22 cellular contexts compared by ENCODE assay signal in the genomic region with DNA sequence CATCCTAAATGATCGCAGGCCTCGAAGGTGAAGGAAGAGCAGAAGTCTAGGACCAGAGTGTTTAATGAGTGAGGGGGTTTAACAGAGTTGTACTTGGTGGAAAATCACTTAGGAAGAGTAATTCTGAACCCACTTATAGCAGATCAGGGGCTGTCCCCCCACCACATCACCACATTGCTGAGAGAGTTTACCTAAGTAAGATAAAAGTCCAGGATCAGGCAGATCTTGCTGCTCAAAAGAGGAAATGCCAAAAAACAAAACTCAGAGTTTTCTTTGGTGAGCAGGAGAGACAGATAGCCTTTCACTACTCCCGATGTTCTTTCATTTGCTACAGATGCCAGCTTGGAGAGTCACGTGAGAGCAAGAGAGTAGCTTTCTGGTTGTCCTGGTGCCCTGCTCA. TPM values are rescaled to one million over a fixed set of nuclear protein-coding genes. Genes with fewer than 3 reads are reported as not detected.
DNase-seq lines count a peak whose midpoint lies in the region; ATAC-seq and TF ChIP-seq lines count a peak whose summit lies in the region.
"Had no signal": no experiment of that assay in that cellular context is flagged by ENCODE, and none has a peak within 500 bp of the region (broad histone marks: within the 10 kb centered on the region; RNA-seq: fewer than 3 reads in every experiment).

No MANE protein-coding gene starts in this region.

- H3K27me3 Mint-ChIP-seq in activated CD4-positive, alpha-beta memory T cell treated with anti-CD3 and anti-CD28 coated beads for 36 hours = no peaks in the 10 kb centered on the region
- no peaks in the 10 kb centered on the region for H3K27me3 Mint-ChIP-seq in activated CD4-positive, alpha-beta memory T cell treated with anti-CD3 and anti-CD28 coated beads, Interleukin-2, amount 10 ng/mL, durations not matched to agents 7 days and 5 days
- no peaks in the 10 kb centered on the region for H3K27me3 Mint-ChIP-seq in stimulated activated naive CD8-positive, alpha-beta T cell treated with anti-CD3 and anti-CD28 coated beads, Interleukin-15, Interleukin-2, amounts not matched to agents 100 ng/mL and 50 ng/mL, for 24 hours
- no peaks in the 10 kb centered on the region for H3K27me3 Mint-ChIP-seq in memory B cell
- H3K27me3 Mint-ChIP-seq: CD4-positive, CD25-positive, alpha-beta regulatory T cell had no signal

- no peaks in the 10 kb centered on the region for H3K9me3 ChIP-seq in colonic mucosa

- H3K4me3 Mint-ChIP-seq in activated CD4-positive, alpha-beta memory T cell treated with anti-CD3 and anti-CD28 coated beads for 36 hours = no peak overlapping the region
- no peak overlapping the region for H3K4me3 Mint-ChIP-seq in activated CD4-positive, alpha-beta memory T cell treated with anti-CD3 and anti-CD28 coated beads, Interleukin-2, amount 10 ng/mL, durations not matched to agents 7 days and 5 days
- no peak overlapping the region for H3K4me3 Mint-ChIP-seq in stimulated activated naive CD8-positive, alpha-beta T cell treated with anti-CD3 and anti-CD28 coated beads, Interleukin-15, Interleukin-2, amounts not matched to agents 100 ng/mL and 50 ng/mL, for 24 hours
- no peak overlapping the region for H3K4me3 Mint-ChIP-seq in memory B cell
- H3K4me3 Mint-ChIP-seq: GM23338 had no signal

- no peak for TF ChIP-seq CTCF in colonic mucosa (IDR thresholded peaks at IDR 0.05)

- no peak for ATAC-seq in stimulated activated naive CD8-positive, alpha-beta T cell treated with anti-CD3 and anti-CD28 coated beads, Interleukin-15, Interleukin-2, amounts not matched to agents 100 U/mL and 50 U/mL, for 24 hours
- ATAC-seq in memory B cell (ENCODE audit: low read depth) = no peak
- ATAC-seq in GM21390 (IDR thresholded peaks at IDR 0.05; ENCODE audit: unreplicated experiment) = no peak
- ATAC-seq: GM23338, PC-3 had no signal

- peaks cover 35% of the 10 kb centered on the region for H3K4me1 Mint-ChIP-seq in activated CD4-positive, alpha-beta memory T cell treated with anti-CD3 and anti-CD28 coated beads for 36 hours (ENCODE audit: low read depth)
- H3K4me1 Mint-ChIP-seq in activated CD4-positive, alpha-beta memory T cell treated with anti-CD3 and anti-CD28 coated beads, Interleukin-2, amount 10 ng/mL, durations not matched to agents 7 days and 5 days = peaks cover 6% of the 10 kb centered on the region
- peaks cover 45% of the 10 kb centered on the region for H3K4me1 Mint-ChIP-seq in stimulated activated naive CD8-positive, alpha-beta T cell treated with anti-CD3 and anti-CD28 coated beads, Interleukin-15, Interleukin-2, amounts not matched to agents 100 ng/mL and 50 ng/mL, for 24 hours (ENCODE audit: low read depth)
- peaks cover 37% of the 10 kb centered on the region for H3K4me1 Mint-ChIP-seq in memory B cell
- H3K4me1 Mint-ChIP-seq: GM23338 had no signal

- H3K9me3 Mint-ChIP-seq in activated CD4-positive, alpha-beta memory T cell treated with anti-CD3 and anti-CD28 coated beads for 36 hours = peaks cover 40% of the 10 kb centered on the region
- peaks cover 48% of the 10 kb centered on the region for H3K9me3 Mint-ChIP-seq in activated CD4-positive, alpha-beta memory T cell treated with anti-CD3 and anti-CD28 coated beads, Interleukin-2, amount 10 ng/mL, durations not matched to agents 7 days and 5 days
- H3K9me3 Mint-ChIP-seq in stimulated activated naive CD8-positive, alpha-beta T cell treated with anti-CD3 and anti-CD28 coated beads, Interleukin-15, Interleukin-2, amounts not matched to agents 100 ng/mL and 50 ng/mL, for 24 hours = peaks cover 14% of the 10 kb centered on the region
- peaks cover 13% of the 10 kb centered on the region for H3K9me3 Mint-ChIP-seq in memory B cell

- H3K36me3 Mint-ChIP-seq in activated CD4-positive, alpha-beta memory T cell treated with anti-CD3 and anti-CD28 coated beads for 36 hours = peaks cover 94% of the 10 kb centered on the region
- H3K36me3 Mint-ChIP-seq in activated CD4-positive, alpha-beta memory T cell treated with anti-CD3 and anti-CD28 coated beads, Interleukin-2, amount 10 ng/mL, durations not matched to agents 7 days and 5 days (ENCODE audit: low read depth) = peaks cover 98% of the 10 kb centered on the region
- H3K36me3 Mint-ChIP-seq in stimulated activated naive CD8-positive, alpha-beta T cell treated with anti-CD3 and anti-CD28 coated beads, Interleukin-15, Interleukin-2, amounts not matched to agents 100 ng/mL and 50 ng/mL, for 24 hours (ENCODE audit: low read depth) = peaks cover 100% of the 10 kb centered on the region
- peaks cover 78% of the 10 kb centered on the region for H3K36me3 Mint-ChIP-seq in memory B cell

- no peak for DNase-seq in activated CD4-positive, alpha-beta memory T cell treated with anti-CD3 and anti-CD28 coated beads for 36 hours
- DNase-seq in activated CD4-positive, alpha-beta memory T cell treated with anti-CD3 and anti-CD28 coated beads, Interleukin-2, amount 10 ng/mL, durations not matched to agents 7 days and 5 days = no peak
- no peak for DNase-seq in stimulated activated naive CD8-positive, alpha-beta T cell treated with anti-CD3 and anti-CD28 coated beads, Interleukin-15, Interleukin-2, amounts not matched to agents 100 U/mL and 50 U/mL, for 24 hours
- DNase-seq in memory B cell (ENCODE audit: low spot score in 2 of 2) = no peak
- no peak for DNase-seq in colonic mucosa
- no peak for DNase-seq in cortex of kidney (lab: John Stamatoyannopoulos, UW)
- DNase-seq: 8988T; BE2C; CD4-positive, CD25-positive, alpha-beta regulatory T cell; GF-D8; HCEC 1CT; IMR-90; NCI-H1417; NCI-H187 treated with DMSO at 0.1 percent for 48 hours; NCI-H345; NCI-H524 treated with DMSO at 0.1 percent for 48 hours; PC-3 had no signal

- H3K4me3 ChIP-seq in colonic mucosa = no peak overlapping the region
- H3K4me3 ChIP-seq: GM23338 had no signal

- H3K9ac ChIP-seq in colonic mucosa (ENCODE audit: low read depth in 2 of 2, low read length in 2 of 2) = no peak overlapping the region

- no peaks in the 10 kb centered on the region for H3K27me3 ChIP-seq in colonic mucosa
- H3K27me3 ChIP-seq: BE2C had no signal

- POLR2A ChIA-PET in activated CD4-positive, alpha-beta memory T cell treated with anti-CD3 and anti-CD28 coated beads for 36 hours (lab: Charles Lee) = no interaction called here
- POLR2A ChIA-PET in activated CD4-positive, alpha-beta memory T cell treated with anti-CD3 and anti-CD28 coated beads, Interleukin-2, amount 10 ng/mL, durations not matched to agents 7 days and 5 days (lab: Charles Lee) = no interaction called here

- H3K4me1 ChIP-seq in colonic mucosa = no peaks in the 10 kb centered on the region
- H3K4me1 ChIP-seq: BE2C had no signal

- H3K27ac Mint-ChIP-seq in activated CD4-positive, alpha-beta memory T cell treated with anti-CD3 and anti-CD28 coated beads for 36 hours = peak overlapping the region; percentile 29
- H3K27ac Mint-ChIP-seq in activated CD4-positive, alpha-beta memory T cell treated with anti-CD3 and anti-CD28 coated beads, Interleukin-2, amount 10 ng/mL, durations not matched to agents 7 days and 5 days = no peak overlapping the region
- H3K27ac Mint-ChIP-seq in stimulated activated naive CD8-positive, alpha-beta T cell treated with anti-CD3 and anti-CD28 coated beads, Interleukin-15, Interleukin-2, amounts not matched to agents 100 ng/mL and 50 ng/mL, for 24 hours = peak overlapping the region; percentile 42
- peak overlapping the region; percentile 8 for H3K27ac Mint-ChIP-seq in memory B cell
- H3K27ac Mint-ChIP-seq: GM23338 had no signal

- intact Hi-C loops in activated CD4-positive, alpha-beta memory T cell treated with anti-CD3 and anti-CD28 coated beads for 36 hours (cut with micrococcal nuclease) = no loop called here
- intact Hi-C loops in colonic mucosa (cut with DNase I) = no loop called here

- no peak overlapping the region for H3K27ac ChIP-seq in colonic mucosa
- H3K27ac ChIP-seq: RWPE1 had no signal

- peaks cover 30% of the 10 kb centered on the region for H3K36me3 ChIP-seq in colonic mucosa

- CTCF ChIA-PET in activated CD4-positive, alpha-beta memory T cell treated with anti-CD3 and anti-CD28 coated beads for 36 hours (lab: Charles Lee) = interaction anchor here (1.0 kb wide), 1 partner anchor 50 kb away, joined by 3 read pairs; no protein-coding TSS in a partner anchor
- CTCF ChIA-PET in activated CD4-positive, alpha-beta memory T cell treated with anti-CD3 and anti-CD28 coated beads, Interleukin-2, amount 10 ng/mL, durations not matched to agents 7 days and 5 days (lab: Charles Lee) = no interaction called here

RNA-seq across cellular contexts. Expression of a gene that starts 15.4 kb away (rescaled TPM):
- 10 to 100 TPM; 31.8 to 31.9 TPM for total RNA-seq in activated CD4-positive, alpha-beta memory T cell treated with anti-CD3 and anti-CD28 coated beads for 36 hours
- total RNA-seq in activated CD4-positive, alpha-beta memory T cell treated with anti-CD3 and anti-CD28 coated beads, Interleukin-2, amount 10 ng/mL, durations not matched to agents 7 days and 5 days = 10 to 100 TPM; 30.8 to 33.2 TPM
- total RNA-seq in colonic mucosa = 10 to 100 TPM; 25.5 to 28.5 TPM

RNA-seq across cellular contexts. Expression of a gene that starts 23.2 kb away (rescaled TPM):
- total RNA-seq in activated CD4-positive, alpha-beta memory T cell treated with anti-CD3 and anti-CD28 coated beads for 36 hours = under 1 TPM in 1 of 2 experiments, not detected in 1; 0.17 TPM
- total RNA-seq in activated CD4-positive, alpha-beta memory T cell treated with anti-CD3 and anti-CD28 coated beads, Interleukin-2, amount 10 ng/mL, durations not matched to agents 7 days and 5 days = under 1 TPM; 0.08 TPM
- total RNA-seq in colonic mucosa = under 1 TPM; 0.07 to 0.08 TPM
- total RNA-seq: CD4-positive, CD25-positive, alpha-beta regulatory T cell; GM23338; IMR-90 had no signal

RNA-seq across cellular contexts. Expression of a gene that starts 28.8 kb away (rescaled TPM):
- not detected for total RNA-seq in activated CD4-positive, alpha-beta memory T cell treated with anti-CD3 and anti-CD28 coated beads for 36 hours
- not detected for total RNA-seq in activated CD4-positive, alpha-beta memory T cell treated with anti-CD3 and anti-CD28 coated beads, Interleukin-2, amount 10 ng/mL, durations not matched to agents 7 days and 5 days
- not detected for total RNA-seq in colonic mucosa
- total RNA-seq: CD4-positive, CD25-positive, alpha-beta regulatory T cell; GM23338; IMR-90; M059J; PC-3 had no signal

RNA-seq across cellular contexts. Expression of a gene that starts 40.0 kb away (rescaled TPM):
- not detected for total RNA-seq in activated CD4-positive, alpha-beta memory T cell treated with anti-CD3 and anti-CD28 coated beads for 36 hours
- total RNA-seq in activated CD4-positive, alpha-beta memory T cell treated with anti-CD3 and anti-CD28 coated beads, Interleukin-2, amount 10 ng/mL, durations not matched to agents 7 days and 5 days = not detected
- not detected for total RNA-seq in colonic mucosa
- total RNA-seq: CD4-positive, CD25-positive, alpha-beta regulatory T cell; GM23338; IMR-90; M059J; PC-3 had no signal

RNA-seq across cellular contexts. Expression of a gene that starts 48.3 kb away (rescaled TPM):
- not detected for total RNA-seq in activated CD4-positive, alpha-beta memory T cell treated with anti-CD3 and anti-CD28 coated beads for 36 hours
- not detected for total RNA-seq in activated CD4-positive, alpha-beta memory T cell treated with anti-CD3 and anti-CD28 coated beads, Interleukin-2, amount 10 ng/mL, durations not matched to agents 7 days and 5 days
- not detected for total RNA-seq in colonic mucosa
- total RNA-seq: CD4-positive, CD25-positive, alpha-beta regulatory T cell; GM23338; IMR-90; M059J; PC-3 had no signal
